10 cellular contexts compared by ENCODE assay signal in genomic region chr2:67974564-67975430, GRCh38.
A peak's percentile ranks its signal among the peaks of the same experiment; 100 is the strongest.
DNase-seq lines count a peak whose midpoint lies in the region; ATAC-seq and TF ChIP-seq lines count a peak whose summit lies in the region.
"Had no signal": no experiment of that assay in that cellular context is flagged by ENCODE, and none has a peak within 500 bp of the region (broad histone marks: within the 10 kb centered on the region; RNA-seq: fewer than 3 reads in every experiment).

No MANE protein-coding gene starts in this region.

- no peaks in the 10 kb centered on the region for H3K4me1 ChIP-seq in gastroesophageal sphincter

- peak; percentile 48 for ATAC-seq in gastroesophageal sphincter
- ATAC-seq in GM19328 (IDR thresholded peaks at IDR 0.05; ENCODE audit: unreplicated experiment) = no peak

- no peaks in the 10 kb centered on the region for H3K9me3 ChIP-seq in gastroesophageal sphincter

- DNase-seq in GM03348 (ENCODE audit: low spot score) (peak; percentile 24), RWPE1 (ENCODE audit: low spot score) (no peak), pulmonary artery endothelial cell (ENCODE audit: low read depth, low spot score) (peak; percentile 27), DMS114 treated with DMSO at 0.1 percent for 48 hours (lab: John Stamatoyannopoulos, UW; ENCODE audit: unreplicated experiment) (no peak), GM20000 (ENCODE audit: low spot score) (no peak)
- no peak for DNase-seq in stimulated activated CD4-positive, alpha-beta T cell treated with anti-CD3 and anti-CD28 coated beads, Interleukin-12 subunit alpha, Interleukin-12 subunit beta, amount 100 ng/mL, for 4 hours
- DNase-seq: activated naive CD4-positive, alpha-beta T cell treated with anti-CD3 and anti-CD28 coated beads, Interleukin-2, amount 10 ng/mL, durations not matched to agents 7 days and 5 days; KG1 had no signal

- WGBS in gastroesophageal sphincter (ENCODE audit: low coverage in 1 of 2), 2 donors = 26 to 39% methylated on average over 3 to 7 of the region's 7 CpGs

- TF ChIP-seq EP300 in gastroesophageal sphincter (IDR thresholded peaks at IDR 0.05) = no peak

- no peaks in the 10 kb centered on the region for H3K27me3 ChIP-seq in gastroesophageal sphincter

- no peak for TF ChIP-seq POLR2A in gastroesophageal sphincter (IDR thresholded peaks at IDR 0.05)

- POLR2A ChIA-PET in RWPE1 (lab: Yijun Ruan, JAX; ENCODE audit: low non-redundant PET) = no interaction called here

- no peak overlapping the region for H3K4me3 ChIP-seq in gastroesophageal sphincter

- CTCF ChIA-PET in RWPE1 (lab: Yijun Ruan, JAX) = interaction anchor here (0.6 to 0.8 kb wide), 2 partner anchors 11 to 33 kb away, joined by 3 read pairs; no protein-coding TSS in a partner anchor

- no peaks in the 10 kb centered on the region for H3K36me3 ChIP-seq in gastroesophageal sphincter

- H3K27ac ChIP-seq in RWPE1 = peak overlapping the region; percentile 37; the same call in 1 of the 2 replicates
- H3K27ac ChIP-seq in gastroesophageal sphincter = no peak overlapping the region

- TF ChIP-seq CTCF in RWPE1 (conservative IDR thresholded peaks at IDR 0.05; ENCODE audit: low read depth) (no peak), gastroesophageal sphincter (IDR thresholded peaks at IDR 0.05) (no peak), GM20000 (IDR thresholded peaks at IDR 0.05; ENCODE audit: extremely low read depth, missing control alignments) (no peak)

Comparison
In these comparisons a context has a peak if more than half of its experiments do, and no peak if none do; other contexts are left out.
1. DNase-seq: peak in GM03348 (single experiment) and pulmonary artery endothelial cell (single experiment); none in RWPE1 (single experiment), DMS114 treated with DMSO at 0.1 percent for 48 hours (single experiment), GM20000 (single experiment) and stimulated activated CD4-positive, alpha-beta T cell treated with anti-CD3 and anti-CD28 coated beads, Interleukin-12 subunit alpha, Interleukin-12 subunit beta, amount 100 ng/mL, for 4 hours (single experiment).